Comparison of ENCODE assay signal across 2 cellular contexts in the genomic region with DNA sequence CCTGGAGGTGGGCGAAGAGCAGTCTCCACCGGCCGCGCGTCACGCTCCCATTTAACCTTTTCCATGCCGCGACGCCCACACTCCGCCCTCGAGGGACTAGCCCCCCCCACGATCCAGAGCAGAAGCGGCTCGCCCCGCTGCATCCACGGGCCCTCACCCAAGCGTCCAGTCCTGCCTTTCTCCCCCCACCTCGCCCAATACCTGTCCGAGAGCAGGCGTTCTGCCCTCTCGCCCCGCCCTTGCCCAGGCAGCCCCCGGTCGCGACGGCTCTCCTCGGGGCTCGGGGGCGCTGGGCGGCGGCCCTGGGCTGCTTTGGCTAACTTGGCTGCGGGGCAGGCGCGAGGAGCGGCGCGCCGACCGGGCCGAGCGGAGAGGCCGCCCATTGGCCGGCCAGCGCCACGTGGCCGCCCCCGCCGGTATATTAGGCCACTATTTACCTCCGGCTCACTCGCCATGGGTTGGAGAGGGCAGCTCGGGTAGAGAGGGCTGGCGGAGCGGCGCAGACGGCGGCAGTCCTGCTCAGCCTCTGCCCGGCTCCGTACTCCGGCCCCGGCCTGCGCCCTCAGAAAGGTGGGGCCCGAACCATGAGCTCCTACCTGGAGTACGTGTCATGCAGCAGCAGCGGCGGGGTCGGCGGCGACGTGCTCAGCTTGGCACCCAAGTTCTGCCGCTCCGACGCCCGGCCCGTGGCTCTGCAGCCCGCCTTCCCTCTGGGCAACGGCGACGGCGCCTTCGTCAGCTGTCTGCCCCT.
TF ChIP-seq lines count a peak whose summit lies in the region.

A gene (plus strand): TSS at position 451 of the 751 bp plus-strand sequence. CDS start 134 bp downstream, at position 585.

TF ChIP-seq in HEK293, 187 proteins besides CTCF, POLR2A, EP300 and RAD21 (continues in another document):
- peak; percentile 20; the same call in 1 of the 2 replicates for TF ChIP-seq ZBTB21 (tag by site-specific recombination; IDR thresholded peaks at IDR 0.05)
- TF ChIP-seq EGR2 (tag by site-specific recombination; IDR thresholded peaks at IDR 0.05; ENCODE audit: low read depth) = peak; percentile 94
- TF ChIP-seq, protein P1, sequence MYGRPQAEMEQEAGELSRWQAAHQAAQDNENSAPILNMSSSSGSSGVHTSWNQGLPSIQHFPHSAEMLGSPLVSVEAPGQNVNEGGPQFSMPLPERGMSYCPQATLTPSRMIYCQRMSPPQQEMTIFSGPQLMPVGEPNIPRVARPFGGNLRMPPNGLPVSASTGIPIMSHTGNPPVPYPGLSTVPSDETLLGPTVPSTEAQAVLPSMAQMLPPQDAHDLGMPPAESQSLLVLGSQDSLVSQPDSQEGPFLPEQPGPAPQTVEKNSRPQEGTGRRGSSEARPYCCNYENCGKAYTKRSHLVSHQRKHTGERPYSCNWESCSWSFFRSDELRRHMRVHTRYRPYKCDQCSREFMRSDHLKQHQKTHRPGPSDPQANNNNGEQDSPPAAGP (tag by site-specific recombination; IDR thresholded peaks at IDR 0.05) = peak; percentile 43; the same call in 1 of the 2 replicates
- peak; percentile 85; the same call in 1 of the 2 replicates for TF ChIP-seq ZNF600 (tag by site-specific recombination; IDR thresholded peaks at IDR 0.05)
- peak; percentile 35; the same call in 1 of the 2 replicates for TF ChIP-seq KLF16 (tag by site-specific recombination; IDR thresholded peaks at IDR 0.05)
- TF ChIP-seq BCL11A (tag by site-specific recombination; IDR thresholded peaks at IDR 0.05; ENCODE audit: low read depth) = 0 out of 2 replicates have a peak, but pooled peaks have one; percentile 17
- peak; percentile 43; the same call in 1 of the 2 replicates for TF ChIP-seq ZNF76 (tag by site-specific recombination; IDR thresholded peaks at IDR 0.05; ENCODE audit: borderline replicate concordance, low read depth)
- TF ChIP-seq, protein P2, sequence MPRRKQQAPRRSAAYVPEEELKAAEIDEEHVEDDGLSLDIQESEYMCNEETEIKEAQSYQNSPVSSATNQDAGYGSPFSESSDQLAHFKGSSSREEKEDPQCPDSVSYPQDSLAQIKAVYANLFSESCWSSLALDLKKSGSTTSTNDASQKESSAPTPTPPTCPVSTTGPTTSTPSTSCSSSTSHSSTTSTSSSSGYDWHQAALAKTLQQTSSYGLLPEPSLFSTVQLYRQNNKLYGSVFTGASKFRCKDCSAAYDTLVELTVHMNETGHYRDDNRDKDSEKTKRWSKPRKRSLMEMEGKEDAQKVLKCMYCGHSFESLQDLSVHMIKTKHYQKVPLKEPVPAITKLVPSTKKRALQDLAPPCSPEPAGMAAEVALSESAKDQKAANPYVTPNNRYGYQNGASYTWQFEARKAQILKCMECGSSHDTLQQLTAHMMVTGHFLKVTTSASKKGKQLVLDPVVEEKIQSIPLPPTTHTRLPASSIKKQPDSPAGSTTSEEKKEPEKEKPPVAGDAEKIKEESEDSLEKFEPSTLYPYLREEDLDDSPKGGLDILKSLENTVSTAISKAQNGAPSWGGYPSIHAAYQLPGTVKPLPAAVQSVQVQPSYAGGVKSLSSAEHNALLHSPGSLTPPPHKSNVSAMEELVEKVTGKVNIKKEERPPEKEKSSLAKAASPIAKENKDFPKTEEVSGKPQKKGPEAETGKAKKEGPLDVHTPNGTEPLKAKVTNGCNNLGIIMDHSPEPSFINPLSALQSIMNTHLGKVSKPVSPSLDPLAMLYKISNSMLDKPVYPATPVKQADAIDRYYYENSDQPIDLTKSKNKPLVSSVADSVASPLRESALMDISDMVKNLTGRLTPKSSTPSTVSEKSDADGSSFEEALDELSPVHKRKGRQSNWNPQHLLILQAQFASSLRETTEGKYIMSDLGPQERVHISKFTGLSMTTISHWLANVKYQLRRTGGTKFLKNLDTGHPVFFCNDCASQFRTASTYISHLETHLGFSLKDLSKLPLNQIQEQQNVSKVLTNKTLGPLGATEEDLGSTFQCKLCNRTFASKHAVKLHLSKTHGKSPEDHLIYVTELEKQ (tag by site-specific recombination; IDR thresholded peaks at IDR 0.05; ENCODE audit: borderline replicate concordance) = 0 out of 2 replicates have a peak, but pooled peaks have one; percentile 16
- no peak for TF ChIP-seq ZFP69B (tag by site-specific recombination; IDR thresholded peaks at IDR 0.05)
- TF ChIP-seq SP7 (tag by site-specific recombination; IDR thresholded peaks at IDR 0.05) = peak; percentile 54; the same call in 1 of the 2 replicates
- TF ChIP-seq ZNF501 (tag by site-specific recombination; IDR thresholded peaks at IDR 0.05) = peak; percentile 59; the same call in 1 of the 2 replicates
- TF ChIP-seq ZBTB7A (tag by site-specific recombination; IDR thresholded peaks at IDR 0.05; ENCODE audit: low read depth) = peak; percentile 48; the same call in 1 of the 2 replicates
- TF ChIP-seq ZNF621 (tag by site-specific recombination; IDR thresholded peaks at IDR 0.05) = no peak
- TF ChIP-seq ZXDB (tag by site-specific recombination; IDR thresholded peaks at IDR 0.05) = no peak
- no peak for TF ChIP-seq ZNF394 (tag by site-specific recombination; IDR thresholded peaks at IDR 0.05; ENCODE audit: borderline replicate concordance)
- TF ChIP-seq WT1 (tag by site-specific recombination; IDR thresholded peaks at IDR 0.05) = no peak
- no peak for TF ChIP-seq ZNF830 (tag by site-specific recombination; IDR thresholded peaks at IDR 0.05; ENCODE audit: low read depth)
- TF ChIP-seq, protein P3, sequence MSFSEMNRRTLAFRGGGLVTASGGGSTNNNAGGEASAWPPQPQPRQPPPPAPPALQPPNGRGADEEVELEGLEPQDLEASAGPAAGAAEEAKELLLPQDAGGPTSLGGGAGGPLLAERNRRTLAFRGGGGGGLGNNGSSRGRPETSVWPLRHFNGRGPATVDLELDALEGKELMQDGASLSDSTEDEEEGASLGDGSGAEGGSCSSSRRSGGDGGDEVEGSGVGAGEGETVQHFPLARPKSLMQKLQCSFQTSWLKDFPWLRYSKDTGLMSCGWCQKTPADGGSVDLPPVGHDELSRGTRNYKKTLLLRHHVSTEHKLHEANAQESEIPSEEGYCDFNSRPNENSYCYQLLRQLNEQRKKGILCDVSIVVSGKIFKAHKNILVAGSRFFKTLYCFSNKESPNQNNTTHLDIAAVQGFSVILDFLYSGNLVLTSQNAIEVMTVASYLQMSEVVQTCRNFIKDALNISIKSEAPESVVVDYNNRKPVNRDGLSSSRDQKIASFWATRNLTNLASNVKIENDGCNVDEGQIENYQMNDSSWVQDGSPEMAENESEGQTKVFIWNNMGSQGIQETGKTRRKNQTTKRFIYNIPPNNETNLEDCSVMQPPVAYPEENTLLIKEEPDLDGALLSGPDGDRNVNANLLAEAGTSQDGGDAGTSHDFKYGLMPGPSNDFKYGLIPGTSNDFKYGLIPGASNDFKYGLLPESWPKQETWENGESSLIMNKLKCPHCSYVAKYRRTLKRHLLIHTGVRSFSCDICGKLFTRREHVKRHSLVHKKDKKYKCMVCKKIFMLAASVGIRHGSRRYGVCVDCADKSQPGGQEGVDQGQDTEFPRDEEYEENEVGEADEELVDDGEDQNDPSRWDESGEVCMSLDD (tag by site-specific recombination; IDR thresholded peaks at IDR 0.05) = peak; percentile 69; the same call in 1 of the 2 replicates
- TF ChIP-seq KLF1 (tag by site-specific recombination; IDR thresholded peaks at IDR 0.05) = peak; percentile 58
- no peak for TF ChIP-seq ZNF140 (tag by site-specific recombination; IDR thresholded peaks at IDR 0.05)

TF ChIP-seq in H1, 55 proteins besides CTCF, POLR2A, EP300 and RAD21:
- no peak for TF ChIP-seq YY1 (IDR thresholded peaks at IDR 0.05; ENCODE audit: low read depth, low read length)
- no peak for TF ChIP-seq POLR2AphosphoS5 (IDR thresholded peaks at IDR 0.05; ENCODE audit: low read depth, low read length)
- no peak for TF ChIP-seq FOSL1 (IDR thresholded peaks at IDR 0.05; ENCODE audit: insufficient read depth, low read depth, low read length)
- no peak for TF ChIP-seq TAF1 (IDR thresholded peaks at IDR 0.05; ENCODE audit: low read depth, low read length)
- TF ChIP-seq TEAD4 (IDR thresholded peaks at IDR 0.05; ENCODE audit: low read depth, low read length) = no peak
- TF ChIP-seq CHD1 (IDR thresholded peaks at IDR 0.05; ENCODE audit: low read depth, low read length) = no peak
- no peak for TF ChIP-seq SIX5 (IDR thresholded peaks at IDR 0.05; ENCODE audit: low read depth, low read length)
- TF ChIP-seq MAFK (IDR thresholded peaks at IDR 0.05; ENCODE audit: low read depth, low read length) = no peak
- no peak for TF ChIP-seq JUND (IDR thresholded peaks at IDR 0.05; ENCODE audit: low read length)
- no peak for TF ChIP-seq CEBPB (IDR thresholded peaks at IDR 0.05; ENCODE audit: low read depth, low read length)
- TF ChIP-seq, protein P4, sequence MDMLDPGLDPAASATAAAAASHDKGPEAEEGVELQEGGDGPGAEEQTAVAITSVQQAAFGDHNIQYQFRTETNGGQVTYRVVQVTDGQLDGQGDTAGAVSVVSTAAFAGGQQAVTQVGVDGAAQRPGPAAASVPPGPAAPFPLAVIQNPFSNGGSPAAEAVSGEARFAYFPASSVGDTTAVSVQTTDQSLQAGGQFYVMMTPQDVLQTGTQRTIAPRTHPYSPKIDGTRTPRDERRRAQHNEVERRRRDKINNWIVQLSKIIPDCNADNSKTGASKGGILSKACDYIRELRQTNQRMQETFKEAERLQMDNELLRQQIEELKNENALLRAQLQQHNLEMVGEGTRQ (IDR thresholded peaks at IDR 0.05; ENCODE audit: low read length) = peak; percentile 93
- no peak for TF ChIP-seq SUZ12 (IDR thresholded peaks at IDR 0.05; ENCODE audit: low read length)
- TF ChIP-seq, protein P5, sequence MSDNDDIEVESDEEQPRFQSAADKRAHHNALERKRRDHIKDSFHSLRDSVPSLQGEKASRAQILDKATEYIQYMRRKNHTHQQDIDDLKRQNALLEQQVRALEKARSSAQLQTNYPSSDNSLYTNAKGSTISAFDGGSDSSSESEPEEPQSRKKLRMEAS (IDR thresholded peaks at IDR 0.05) = peak; percentile 40
- TF ChIP-seq, protein P6, sequence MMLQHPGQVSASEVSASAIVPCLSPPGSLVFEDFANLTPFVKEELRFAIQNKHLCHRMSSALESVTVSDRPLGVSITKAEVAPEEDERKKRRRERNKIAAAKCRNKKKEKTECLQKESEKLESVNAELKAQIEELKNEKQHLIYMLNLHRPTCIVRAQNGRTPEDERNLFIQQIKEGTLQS (IDR thresholded peaks at IDR 0.05; ENCODE audit: insufficient read depth, low read depth, low read length) = peak; percentile 79; the same call in 1 of the 2 replicates
- no peak for TF ChIP-seq SP4 (IDR thresholded peaks at IDR 0.05; ENCODE audit: low read length)
- TF ChIP-seq TAF7 (optimal IDR thresholded peaks at IDR 0.05; ENCODE audit: borderline replicate concordance, low read depth, low read length) = no peak
- TF ChIP-seq, protein P7, sequence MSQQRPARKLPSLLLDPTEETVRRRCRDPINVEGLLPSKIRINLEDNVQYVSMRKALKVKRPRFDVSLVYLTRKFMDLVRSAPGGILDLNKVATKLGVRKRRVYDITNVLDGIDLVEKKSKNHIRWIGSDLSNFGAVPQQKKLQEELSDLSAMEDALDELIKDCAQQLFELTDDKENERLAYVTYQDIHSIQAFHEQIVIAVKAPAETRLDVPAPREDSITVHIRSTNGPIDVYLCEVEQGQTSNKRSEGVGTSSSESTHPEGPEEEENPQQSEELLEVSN (IDR thresholded peaks at IDR 0.05) = no peak; the same call in 1 of the 2 replicates
- TF ChIP-seq TBP (IDR thresholded peaks at IDR 0.05; ENCODE audit: low read depth, low read length) = peak; percentile 80
TF ChIP-seq in H1: peak in this region for 4.
